8 cellular contexts compared by ENCODE assay signal in genomic region chr14:50001999-50002925, GRCh38.
A peak's percentile ranks its signal among the peaks of the same experiment; 100 is the strongest.
DNase-seq lines count a peak whose midpoint lies in the region; ATAC-seq lines count a peak whose summit lies in the region.

No MANE protein-coding gene starts in this region.

- peaks cover 78% of the 10 kb centered on the region for H3K4me1 Mint-ChIP-seq in activated T-helper 1 cell treated with anti-CD3 and anti-CD28 coated beads, Interleukin-12 subunit alpha, Interleukin-12 subunit beta, Interleukin-2, Interleukin-4 antibody, amounts not matched to agents 30 ng/mL and 10 ng/mL and 1 ng/mL, durations not matched to agents 14 hours and 24 hours and 36 hours (ENCODE audit: low read depth)
- peaks cover 72 to 80% of the 10 kb centered on the region in 2 donors for H3K4me1 Mint-ChIP-seq in immature natural killer cell

- peak overlapping the region; percentile 88 for H3K4me3 Mint-ChIP-seq in activated T-helper 1 cell treated with anti-CD3 and anti-CD28 coated beads, Interleukin-12 subunit alpha, Interleukin-12 subunit beta, Interleukin-2, Interleukin-4 antibody, amounts not matched to agents 30 ng/mL and 10 ng/mL and 1 ng/mL, durations not matched to agents 14 hours and 24 hours and 36 hours
- H3K4me3 Mint-ChIP-seq in immature natural killer cell: peak overlapping the region; percentile 83 to 94 (median 87)

- H3K36me3 Mint-ChIP-seq in activated T-helper 1 cell treated with anti-CD3 and anti-CD28 coated beads, Interleukin-12 subunit alpha, Interleukin-12 subunit beta, Interleukin-2, Interleukin-4 antibody, amounts not matched to agents 30 ng/mL and 10 ng/mL and 1 ng/mL, durations not matched to agents 14 hours and 24 hours and 36 hours (ENCODE audit: low read depth): peaks cover 7% of the 10 kb centered on the region
- peaks cover 0 to 3% (median 0%) of the 10 kb centered on the region in 3 donors for H3K36me3 Mint-ChIP-seq in immature natural killer cell

- DNase-seq in NOMO-1 treated with DMSO at 0.1 percent for 48 hours (lab: John Stamatoyannopoulos, UW; ENCODE audit: unreplicated experiment) (peak; percentile 26), immature natural killer cell (peak; percentile 91 to 92 (median 91)), NCI-H128 (lab: John Stamatoyannopoulos, UW; ENCODE audit: unreplicated experiment) (no peak), NCI-H2107 treated with DMSO at 0.1 percent for 48 hours (lab: John Stamatoyannopoulos, UW; ENCODE audit: unreplicated experiment) (no peak)
- DNase-seq in activated T-helper 1 cell treated with anti-CD3 and anti-CD28 coated beads, Interleukin-12 subunit alpha, Interleukin-12 subunit beta, Interleukin-2, Interleukin-4 antibody, amounts not matched to agents 30 ng/mL and 10 ng/mL and 1 ng/mL, durations not matched to agents 14 hours and 24 hours and 36 hours (ENCODE audit: low spot score): peak; percentile 78
- peak; percentile 11 for DNase-seq in stimulated activated CD8-positive, alpha-beta memory T cell treated with anti-CD3 and anti-CD28 coated beads, Interleukin-15, amount 100 ng/mL, for 24 hours (ENCODE audit: low read depth)

- intact Hi-C loops in activated T-helper 1 cell treated with anti-CD3 and anti-CD28 coated beads, Interleukin-12 subunit alpha, Interleukin-12 subunit beta, Interleukin-2, Interleukin-4 antibody, amounts not matched to agents 30 ng/mL and 10 ng/mL and 1 ng/mL, durations not matched to agents 14 hours and 24 hours and 36 hours (cut with micrococcal nuclease): loop anchor here (1.0 to 5.0 kb wide), 9 partner anchors 52 to 520 kb away; partner anchors contain the start of genes MGAT2 and RPL36AL

- H3K27ac Mint-ChIP-seq in activated T-helper 1 cell treated with anti-CD3 and anti-CD28 coated beads, Interleukin-12 subunit alpha, Interleukin-12 subunit beta, Interleukin-2, Interleukin-4 antibody, amounts not matched to agents 30 ng/mL and 10 ng/mL and 1 ng/mL, durations not matched to agents 14 hours and 24 hours and 36 hours: peak overlapping the region; percentile 98
- H3K27ac Mint-ChIP-seq in immature natural killer cell: peak overlapping the region; percentile 98 to 100 (median 100)

- no peaks in the 10 kb centered on the region for H3K27me3 Mint-ChIP-seq in activated T-helper 1 cell treated with anti-CD3 and anti-CD28 coated beads, Interleukin-12 subunit alpha, Interleukin-12 subunit beta, Interleukin-2, Interleukin-4 antibody, amounts not matched to agents 30 ng/mL and 10 ng/mL and 1 ng/mL, durations not matched to agents 14 hours and 24 hours and 36 hours (ENCODE audit: insufficient read depth)
- H3K27me3 Mint-ChIP-seq in immature natural killer cell (ENCODE audit: low read depth in 3 of 3): peaks cover 22 to 43% (median 27%) of the 10 kb centered on the region in 3 donors

- peak; percentile 21 for ATAC-seq in GM21515 (IDR thresholded peaks at IDR 0.05; ENCODE audit: unreplicated experiment)
- ATAC-seq in HG02981 (IDR thresholded peaks at IDR 0.05; ENCODE audit: unreplicated experiment): no peak

- no peaks in the 10 kb centered on the region for H3K9me3 Mint-ChIP-seq in activated T-helper 1 cell treated with anti-CD3 and anti-CD28 coated beads, Interleukin-12 subunit alpha, Interleukin-12 subunit beta, Interleukin-2, Interleukin-4 antibody, amounts not matched to agents 30 ng/mL and 10 ng/mL and 1 ng/mL, durations not matched to agents 14 hours and 24 hours and 36 hours
- no peaks in the 10 kb centered on the region for H3K9me3 Mint-ChIP-seq in immature natural killer cell

Comparison
In these comparisons a context has a peak if more than half of its experiments do, and no peak if none do; other contexts are left out.
1. DNase-seq: peak in NOMO-1 treated with DMSO at 0.1 percent for 48 hours (single experiment), activated T-helper 1 cell treated with anti-CD3 and anti-CD28 coated beads, Interleukin-12 subunit alpha, Interleukin-12 subunit beta, Interleukin-2, Interleukin-4 antibody, amounts not matched to agents 30 ng/mL and 10 ng/mL and 1 ng/mL, durations not matched to agents 14 hours and 24 hours and 36 hours (single experiment), immature natural killer cell (3 of 3) and stimulated activated CD8-positive, alpha-beta memory T cell treated with anti-CD3 and anti-CD28 coated beads, Interleukin-15, amount 100 ng/mL, for 24 hours (single experiment); none in NCI-H128 (single experiment) and NCI-H2107 treated with DMSO at 0.1 percent for 48 hours (single experiment).